1 cellular context compared by ENCODE assay signal in genomic region chr2:55885129-55885943, GRCh38.
TF ChIP-seq lines count a peak whose summit lies in the region.

No MANE protein-coding gene starts in this region.

TF ChIP-seq in HCT116, 20 proteins besides CTCF, POLR2A, EP300 and RAD21 (continued from another document):
- TF ChIP-seq REST (IDR thresholded peaks at IDR 0.05; ENCODE audit: low read depth): no peak
